29 cellular contexts compared by ENCODE assay signal in genomic region chr1:47714368-47714767, GRCh38.
"Had no signal": no experiment of that assay in that cellular context is flagged by ENCODE, and none has a peak within 500 bp of the region (broad histone marks: within the 10 kb centered on the region; RNA-seq: fewer than 3 reads in every experiment).

No MANE protein-coding gene starts in this region.

- H3K36me3 ChIP-seq: ascending aorta, breast epithelium, esophagus squamous epithelium, gastroesophageal sphincter, heart right ventricle, WERI-Rb-1 had no signal

- H3K27me3 ChIP-seq: ascending aorta had no signal

- H3K4me3 ChIP-seq: ascending aorta, breast epithelium, esophagus squamous epithelium, gastroesophageal sphincter, heart right ventricle, hepatocyte had no signal

- DNase-seq: activated CD4-positive, alpha-beta memory T cell treated with anti-CD3 and anti-CD28 coated beads for 36 hours; activated CD4-positive, alpha-beta T cell treated with anti-CD3 and anti-CD28 coated beads for 36 hours; activated CD4-positive, alpha-beta T cell treated with anti-CD3 and anti-CD28 coated beads, Interleukin-2, amount 10 ng/mL, durations not matched to agents 24 days and 14 days; activated CD4-positive, CD25-positive, alpha-beta regulatory T cell; activated CD4-positive, CD25-positive, alpha-beta regulatory T cell treated with anti-CD3 and anti-CD28 coated beads, Interleukin-2, amount 50 U/mL, for 72 hours; activated CD8-positive, alpha-beta T cell treated with anti-CD3 and anti-CD28 coated beads, Interleukin-2, amount 10 ng/mL, durations not matched to agents 7 days and 5 days; activated gamma-delta T cell; activated naive CD4-positive, alpha-beta T cell; activated naive CD4-positive, alpha-beta T cell treated with anti-CD3 and anti-CD28 coated beads, Interleukin-2, amount 10 ng/mL, durations not matched to agents 7 days and 5 days; activated naive CD8-positive, alpha-beta T cell treated with anti-CD3 and anti-CD28 coated beads, Interleukin-2, amount 10 ng/mL, durations not matched to agents 7 days and 5 days; activated T-cell treated with anti-CD3 and anti-CD28 coated beads for 4 hours; activated T-cell treated with anti-CD3 and anti-CD28 coated beads, Interleukin-2, amount 50 U/mL, for 24 hours; activated T-cell treated with anti-CD3 and anti-CD28 coated beads, Interleukin-2, amount 50 U/mL, for 72 hours; cortex of kidney; dermis blood vessel endothelial cell; effector CD4-positive, alpha-beta T cell; effector memory CD8-positive, alpha-beta T cell; erythroblast; esophagus squamous epithelium; foreskin melanocyte; heart right ventricle; T-helper 17 cell; T1000; WERI-Rb-1 had no signal

- FAIRE-seq: colon had no signal

- H3K9me3 ChIP-seq: ascending aorta, breast epithelium, esophagus squamous epithelium, gastroesophageal sphincter, heart right ventricle had no signal

- H3K27ac ChIP-seq: ascending aorta, breast epithelium, esophagus squamous epithelium, gastroesophageal sphincter, heart right ventricle, hepatocyte, WERI-Rb-1 had no signal
